Comparison of ENCODE assay signal across 1 cellular context in genomic region chr16:89423709-89424260, GRCh38.
TF ChIP-seq lines count a peak whose summit lies in the region.

No MANE protein-coding gene starts in this region.

TF ChIP-seq in H1, 55 proteins besides CTCF, POLR2A, EP300 and RAD21 (continued from another document):
- no peak for TF ChIP-seq SIX5 (IDR thresholded peaks at IDR 0.05; ENCODE audit: low read depth, low read length)
